Comparison of ENCODE assay signal across 8 cellular contexts in genomic region chr7:22504519-22504918, GRCh38. TPM values are rescaled to one million over a fixed set of nuclear protein-coding genes. Genes with fewer than 3 reads are reported as not detected.
DNase-seq lines count a peak whose midpoint lies in the region; ATAC-seq, FAIRE-seq and TF ChIP-seq lines count a peak whose summit lies in the region.
"Not testable (repeated sequence)": the region's sequence is repeated elsewhere in the genome, so short reads cannot be mapped to it uniquely, and the experiment has no call there.
"Had no signal": no experiment of that assay in that cellular context is flagged by ENCODE, and none has a peak within 500 bp of the region (broad histone marks: within the 10 kb centered on the region; RNA-seq: fewer than 3 reads in every experiment).

No MANE protein-coding gene starts in this region.

- CTCF ChIA-PET in BJ (lab: Yijun Ruan, JAX), result interaction anchor here (0.6 kb wide), 2 partner anchors 413 to 1532 kb away, joined by 3 read pairs; no protein-coding TSS in a partner anchor
- CTCF ChIA-PET in PC-9 (lab: Charles Lee), result not testable (repeated sequence)
- CTCF ChIA-PET in K562 (lab: Yijun Ruan, JAX; ENCODE audit: low intra/inter-chr PET ratio), result interaction anchor here (0.6 kb wide), 2 partner anchors 278 to 1043 kb away, joined by 3 to 5 read pairs; no protein-coding TSS in a partner anchor

- H4K20me1 ChIP-seq in MM.1S (ENCODE audit: insufficient read depth, low read length); PC-9 (ENCODE audit: insufficient read depth); K562 (replicated peaks; ENCODE audit: control insufficient read depth, insufficient read depth, low read length): not testable (repeated sequence)

- H3F3A ChIP-seq in MM.1S (ENCODE audit: insufficient read depth, low read length); PC-9 (ENCODE audit: insufficient read depth, low read depth): not testable (repeated sequence)

- not testable (repeated sequence) for H3K27ac ChIP-seq in MM.1S (ENCODE audit: low read length); PC-9; K562 (ENCODE audit: extremely low read depth, low read depth, low read length); lower lobe of right lung

- H3K9ac ChIP-seq in MM.1S (ENCODE audit: low read length); K562 (ENCODE audit: insufficient read depth in 1 of 2, low read depth in 2 of 2, low read length in 2 of 2): not testable (repeated sequence)

- H3K9me1 ChIP-seq in K562 (ENCODE audit: control insufficient read depth, insufficient read depth, low read length), result not testable (repeated sequence)

- not testable (repeated sequence) for H2AFZ ChIP-seq in MM.1S (ENCODE audit: low read length); PC-9; K562 (ENCODE audit: low read depth, low read length)

- intact Hi-C loops in PC-9 (cut with micrococcal nuclease; ENCODE audit: unreplicated experiment); K562 (cut with micrococcal nuclease); lower lobe of right lung (cut with DNase I): not testable (repeated sequence)

- WGBS in K562 (ENCODE audit: insufficient coverage, low coverage, missing lambda C conversion rate), result 8% methylated on average over 3 of the region's 3 CpGs

- POLR2A ChIA-PET in BJ (lab: Charles Lee); PC-9 (lab: Charles Lee; ENCODE audit: unreplicated experiment); K562 (lab: Yijun Ruan, JAX): not testable (repeated sequence)

- BruUV-seq in PC-9 (replicated peaks; lab: Mats Ljungman, UMichigan); K562 (replicated peaks; lab: Mats Ljungman, UMichigan): not testable (repeated sequence)

- H3K79me2 ChIP-seq in MM.1S (ENCODE audit: low read length); PC-9 (ENCODE audit: low read depth); K562 (ENCODE audit: control insufficient read depth, insufficient read depth, low read length): not testable (repeated sequence)

- ATAC-seq in K562, result 0 out of 3 replicates have a peak, but pooled peaks have one; percentile 24
- not testable (repeated sequence) for ATAC-seq in lower lobe of right lung

- TF ChIP-seq RAD21 in K562 (CRISPR knock-in tag; conservative IDR thresholded peaks at IDR 0.05 in 1 of 2, IDR thresholded peaks at IDR 0.05 in 1 of 2), result peak; percentile 47 to 52

- not testable (repeated sequence) for H3K4me3 ChIP-seq in BJ (ENCODE audit: low read depth, low read length); MM.1S (ENCODE audit: low read length); PC-9; K562; fibroblast of mammary gland (ENCODE audit: control insufficient read depth, low read depth, low read length); lower lobe of right lung

- H3K4me1 ChIP-seq in MM.1S (ENCODE audit: low read length); PC-9 (replicated peaks; ENCODE audit: insufficient read depth); K562 (replicated peaks in 1 of 2; ENCODE audit: control insufficient read depth in 2 of 2, insufficient read depth in 2 of 2, low read length in 2 of 2); lower lobe of right lung: not testable (repeated sequence)

- peak; percentile 40 for TF ChIP-seq CTCF in BJ (IDR thresholded peaks at IDR 0.05; ENCODE audit: insufficient read depth, low read depth, low read length)
- TF ChIP-seq CTCF in GM12873 (IDR thresholded peaks at IDR 0.05; ENCODE audit: insufficient read depth, low read depth, low read length, missing control alignments), result peak; percentile 28
- peak; percentile 30; the same call in 1 of the 2 replicates for TF ChIP-seq CTCF in MM.1S (IDR thresholded peaks at IDR 0.05; ENCODE audit: low read length)
- TF ChIP-seq CTCF in PC-9 (conservative IDR thresholded peaks at IDR 0.05), result peak; percentile 71
- peak in 2 of 3 experiments; percentile 35 to 41; a peak in 2 of 6 replicates for TF ChIP-seq CTCF in K562 (IDR thresholded peaks at IDR 0.05 in 2 of 3, conservative IDR thresholded peaks at IDR 0.05 in 1 of 3; ENCODE audit: insufficient read depth in 2 of 3, low read depth in 1 of 3, low read length in 3 of 3)
- TF ChIP-seq CTCF in fibroblast of mammary gland (conservative IDR thresholded peaks at IDR 0.05; ENCODE audit: control insufficient read depth, insufficient read depth, low read depth, low read length), result peak; percentile 17
- peak; percentile 24 for TF ChIP-seq CTCF in lower lobe of right lung (IDR thresholded peaks at IDR 0.05)

- H3K9me2 ChIP-seq in MM.1S (replicated peaks; ENCODE audit: insufficient read depth, low read length); PC-9 (ENCODE audit: insufficient read depth): not testable (repeated sequence)

- H3K36me3 ChIP-seq in BJ (ENCODE audit: control insufficient read depth, insufficient read depth, low read length); MM.1S (replicated peaks; ENCODE audit: insufficient read depth, low read length); PC-9 (ENCODE audit: low read depth); K562 (ENCODE audit: control insufficient read depth, insufficient read depth, low read length); lower lobe of right lung: not testable (repeated sequence)

- H3K27me3 ChIP-seq in BJ (ENCODE audit: control insufficient read depth, insufficient read depth, low read length); MM.1S (replicated peaks; ENCODE audit: insufficient read depth, low read length); PC-9 (ENCODE audit: insufficient read depth, low read depth); K562 (ENCODE audit: control insufficient read depth in 2 of 2, insufficient read depth in 2 of 2, low read length in 2 of 2); lower lobe of right lung (ENCODE audit: low read depth): not testable (repeated sequence)

- not testable (repeated sequence) for FAIRE-seq in K562 (lab: Jason Lieb, UNC)

- in situ Hi-C loops in K562 (cut with MboI), result not testable (repeated sequence)

- not testable (repeated sequence) for TF ChIP-seq EP300 in K562 (IDR thresholded peaks at IDR 0.05; ENCODE audit: low read length)

- H3K9me3 ChIP-seq in MM.1S (replicated peaks; ENCODE audit: insufficient read depth, low read length); PC-9 (ENCODE audit: insufficient read depth, low read depth); K562 (replicated peaks; ENCODE audit: control insufficient read depth, insufficient read depth, low read depth, low read length); lower lobe of right lung: not testable (repeated sequence)

- not testable (repeated sequence) for DNase-seq in BJ (ENCODE audit: low read depth); MM.1S; PC-9; K562 (ENCODE audit: extremely low read depth in 1 of 4, low spot score in 3 of 4); fibroblast of mammary gland (ENCODE audit: low read depth); lower lobe of right lung

- H3K4me2 ChIP-seq in MM.1S (ENCODE audit: low read depth, low read length); PC-9; K562 (ENCODE audit: insufficient read depth, low read length): not testable (repeated sequence)

- TF ChIP-seq POLR2A in K562 (conservative IDR thresholded peaks at IDR 0.05), result not testable (repeated sequence)

RNA-seq across cellular contexts. Expression of gene STEAP1B, which starts 4.5 kb away (rescaled TPM):
- polyA plus RNA-seq in BJ (2011; rRNA removed) (1.4 and 4.3 TPM in 2 replicates), K562 (2011; rRNA removed) (36.4 and 36.8 TPM in 2 replicates), K562 (2014; fragmentation: Illumina TruSeq; extraction: Trizol) (24.7 and 29.2 TPM in 2 replicates), K562 (2014; fragmentation: Nextera tagmentation; extraction: Ambion mirVana) (10 to 100 TPM; 31.5 to 38.5 TPM), K562 (2014; rRNA removed) (26.5 and 30.6 TPM in 2 replicates)
- 2.1 and 2.9 TPM in 2 replicates for polyA minus RNA-seq in BJ (2011; rRNA and poly(A)+ RNA removed)
- total RNA-seq in PC-9 (2021) (0.35 TPM in 2 replicates), K562 (2014; rRNA removed) (20.0 and 23.8 TPM in 2 replicates), K562 (2014; rRNA removed; fragmentation: Illumina TruSeq; extraction: Trizol) (34.3 and 39.8 TPM in 2 replicates), K562 (2015; rRNA removed; fragmentation: Illumina TruSeq; extraction: Trizol) (23.1 and 28.3 TPM in 2 replicates), K562 (2021) (22.0 and 24.4 TPM in 2 replicates), lower lobe of right lung (1.5 TPM)
- 58.4 and 119 TPM in 2 replicates for total RNA-seq in K562 (2011; cell fraction: chromatin; rRNA removed; ENCODE audit: low replicate concordance)
- total RNA-seq in K562 (2011; cell fraction: nucleolus; rRNA removed), result 35.9 and 36.8 TPM in 2 replicates
- 71.3 and 117 TPM in 2 replicates for total RNA-seq in K562 (2011; cell fraction: nucleoplasm; rRNA removed)
- polyA plus RNA-seq in K562 (2011; cell fraction: cytosol; rRNA removed), result 21.0 and 33.7 TPM in 2 replicates
- polyA plus RNA-seq in K562 (2011; cell fraction: nucleus; rRNA removed), result 58.2 and 62.5 TPM in 2 replicates
- 21.6 and 46.5 TPM in 2 replicates for polyA plus RNA-seq in K562 (2012)
- 44.0 and 52.0 TPM in 2 replicates for polyA minus RNA-seq in K562 (2011; rRNA and poly(A)+ RNA removed)
- polyA minus RNA-seq in K562 (2011; cell fraction: cytosol; rRNA and poly(A)+ RNA removed), result 4.1 and 15.5 TPM in 2 replicates
- polyA minus RNA-seq in K562 (2011; cell fraction: nucleus; rRNA and poly(A)+ RNA removed), result 40.4 and 57.9 TPM in 2 replicates
- polyA plus RNA-seq: immature natural killer cell had no signal

Comparison
In these comparisons a context has a peak if more than half of its experiments do, and no peak if none do; other contexts are left out.
1. CTCF ChIP-seq: peak in every context shown above with its lines; median percentile 71 in PC-9; 40 in BJ; 38 in K562; 30 in MM.1S; 28 in GM12873; 24 in lower lobe of right lung; 17 in fibroblast of mammary gland.